ENCODE assay signal across 10 cellular contexts in the genomic region with DNA sequence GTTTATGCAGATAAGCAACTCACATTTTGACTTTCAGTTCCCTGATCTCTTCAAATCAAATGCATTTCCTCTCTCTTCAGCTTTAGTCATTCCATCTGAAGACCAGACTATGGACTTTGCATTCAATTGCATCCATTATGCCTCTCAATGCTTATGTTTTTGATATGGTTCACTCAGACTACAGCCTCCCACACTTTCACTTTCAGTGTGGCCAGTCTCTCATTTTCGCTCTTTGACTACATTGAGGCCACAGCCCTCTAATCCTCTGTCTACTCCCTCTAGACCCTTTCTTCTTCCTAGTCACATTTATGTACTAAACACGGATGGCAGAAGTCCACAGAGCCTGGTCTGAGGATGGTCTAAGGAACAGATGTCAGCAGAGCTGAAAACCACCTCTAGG. TPM values are rescaled to one million over a fixed set of nuclear protein-coding genes. Genes with fewer than 3 reads are reported as not detected.
DNase-seq lines count a peak whose midpoint lies in the region; ATAC-seq lines count a peak whose summit lies in the region.
"Had no signal": no experiment of that assay in that cellular context is flagged by ENCODE, and none has a peak within 500 bp of the region (broad histone marks: within the 10 kb centered on the region; RNA-seq: fewer than 3 reads in every experiment).

No MANE protein-coding gene starts in this region.

- intact Hi-C loops in activated T-helper 2 cell treated with anti-CD3 and anti-CD28 coated beads, Interferon-gamma antibody, Interleukin-2, Interleukin-4, amounts not matched to agents 10 μg/mL and 5 μg/mL and 100 μg/mL, durations not matched to agents 14 hours and 24 hours and 36 hours (cut with micrococcal nuclease), result no loop called here
- intact Hi-C loops in Right ventricle myocardium superior (cut with DNase I), result no loop called here

- H3K27ac Mint-ChIP-seq in activated T-helper 2 cell treated with anti-CD3 and anti-CD28 coated beads, Interferon-gamma antibody, Interleukin-2, Interleukin-4, amounts not matched to agents 10 μg/mL and 5 μg/mL and 100 μg/mL, durations not matched to agents 14 hours and 24 hours and 36 hours, result no peak overlapping the region
- H3K27ac Mint-ChIP-seq: WTC11 had no signal

- no peaks in the 10 kb centered on the region for H3K36me3 Mint-ChIP-seq in activated T-helper 2 cell treated with anti-CD3 and anti-CD28 coated beads, Interferon-gamma antibody, Interleukin-2, Interleukin-4, amounts not matched to agents 10 μg/mL and 5 μg/mL and 100 μg/mL, durations not matched to agents 14 hours and 24 hours and 36 hours (ENCODE audit: low read depth)
- H3K36me3 Mint-ChIP-seq: WTC11 had no signal

- DNase-seq in OCI-M1 (lab: John Stamatoyannopoulos, UW), result peak; percentile 70
- no peak for DNase-seq in activated T-helper 2 cell treated with anti-CD3 and anti-CD28 coated beads, Interferon-gamma antibody, Interleukin-2, Interleukin-4, amounts not matched to agents 10 μg/mL and 5 μg/mL and 100 μg/mL, durations not matched to agents 14 hours and 24 hours and 36 hours (ENCODE audit: low spot score)
- DNase-seq in activated T-cell treated with anti-CD3 and anti-CD28 coated beads, Interleukin-2, amount 50 U/mL, for 1 hour, result no peak
- no peak for DNase-seq in Right ventricle myocardium superior
- DNase-seq in NCI-H226, result no peak
- DNase-seq: NCI-H446 had no signal

- ATAC-seq in GM18517 (IDR thresholded peaks at IDR 0.05; ENCODE audit: unreplicated experiment), result peak; percentile 87
- ATAC-seq in GM21526 (IDR thresholded peaks at IDR 0.05; ENCODE audit: low FRiP score, unreplicated experiment), result peak; percentile 69
- ATAC-seq in HG03066 (IDR thresholded peaks at IDR 0.05; ENCODE audit: low read depth, unreplicated experiment), result peak; percentile 64
- ATAC-seq in Right ventricle myocardium superior (ENCODE audit: poor library complexity), result no peak
- ATAC-seq: WTC11 had no signal

- no peaks in the 10 kb centered on the region for H3K27me3 Mint-ChIP-seq in activated T-helper 2 cell treated with anti-CD3 and anti-CD28 coated beads, Interferon-gamma antibody, Interleukin-2, Interleukin-4, amounts not matched to agents 10 μg/mL and 5 μg/mL and 100 μg/mL, durations not matched to agents 14 hours and 24 hours and 36 hours (ENCODE audit: low read depth)

- no peaks in the 10 kb centered on the region for H3K9me3 Mint-ChIP-seq in activated T-helper 2 cell treated with anti-CD3 and anti-CD28 coated beads, Interferon-gamma antibody, Interleukin-2, Interleukin-4, amounts not matched to agents 10 μg/mL and 5 μg/mL and 100 μg/mL, durations not matched to agents 14 hours and 24 hours and 36 hours

- H3K4me1 Mint-ChIP-seq in activated T-helper 2 cell treated with anti-CD3 and anti-CD28 coated beads, Interferon-gamma antibody, Interleukin-2, Interleukin-4, amounts not matched to agents 10 μg/mL and 5 μg/mL and 100 μg/mL, durations not matched to agents 14 hours and 24 hours and 36 hours (ENCODE audit: low read depth), result peaks cover 4% of the 10 kb centered on the region

- no peak overlapping the region for H3K4me3 Mint-ChIP-seq in activated T-helper 2 cell treated with anti-CD3 and anti-CD28 coated beads, Interferon-gamma antibody, Interleukin-2, Interleukin-4, amounts not matched to agents 10 μg/mL and 5 μg/mL and 100 μg/mL, durations not matched to agents 14 hours and 24 hours and 36 hours (ENCODE audit: low read depth)
- H3K4me3 Mint-ChIP-seq: WTC11 had no signal

RNA-seq across cellular contexts. Expression of a gene that starts 24.5 kb away (rescaled TPM):
- 0.11 TPM in 1 of 2 replicates, not detected in the other for total RNA-seq in activated T-helper 2 cell treated with anti-CD3 and anti-CD28 coated beads, Interferon-gamma antibody, Interleukin-2, Interleukin-4, amounts not matched to agents 10 μg/mL and 5 μg/mL and 100 μg/mL, durations not matched to agents 14 hours and 24 hours and 36 hours
- 5.4 TPM for total RNA-seq in Right ventricle myocardium superior
